ENCODE assay signal across 8 cellular contexts in the genomic region with DNA sequence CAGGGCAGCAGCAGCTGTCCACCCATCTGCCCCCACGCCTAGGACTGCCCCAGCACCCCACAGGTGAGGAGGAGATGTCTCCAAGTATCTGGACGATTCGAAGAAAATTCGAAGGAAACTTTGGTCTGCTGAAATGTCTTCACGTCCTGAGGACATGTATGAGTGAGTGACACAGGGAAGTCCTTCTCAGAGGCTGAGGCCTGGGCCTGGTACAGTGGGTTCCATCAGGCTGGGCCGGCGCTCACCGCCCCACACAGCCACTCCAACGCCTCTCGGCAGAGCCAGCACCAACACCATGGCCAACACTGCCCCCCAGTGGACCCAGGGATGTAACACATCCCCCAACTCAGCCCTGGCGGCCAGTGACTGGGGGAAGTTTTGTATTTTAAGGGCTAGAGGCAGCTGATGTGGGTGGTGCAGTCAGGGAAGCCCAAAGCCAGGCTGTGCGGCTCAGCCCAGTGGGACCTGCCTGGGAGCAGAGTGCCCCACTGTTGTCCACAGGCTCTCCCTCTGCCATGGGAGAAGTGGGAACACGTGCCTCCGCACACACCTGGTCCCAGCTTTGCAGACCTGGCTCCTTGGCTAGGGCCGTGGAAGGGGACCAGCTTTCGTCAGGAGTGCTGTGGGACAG. TPM values are rescaled to one million over a fixed set of nuclear protein-coding genes. Genes with fewer than 3 reads are reported as not detected.
A peak's percentile ranks its signal among the peaks of the same experiment; 100 is the strongest.
DNase-seq lines count a peak whose midpoint lies in the region; ATAC-seq and TF ChIP-seq lines count a peak whose summit lies in the region.

No MANE protein-coding gene starts in this region.

- H2AFZ ChIP-seq in OCI-LY7 (ENCODE audit: low read length), result no peak overlapping the region
- H2AFZ ChIP-seq in neural cell (ENCODE audit: low read depth, low read length), result no peak overlapping the region

- POLR2A ChIA-PET in OCI-LY7 (lab: Charles Lee), result no interaction called here

- H3K36me3 ChIP-seq in OCI-LY7 (ENCODE audit: insufficient read depth, low read length) (peaks cover 5% of the 10 kb centered on the region), neural cell (ENCODE audit: insufficient read depth, low read length) (no peaks in the 10 kb centered on the region)

- H3K4me2 ChIP-seq in OCI-LY7 (ENCODE audit: low read length), result no peak overlapping the region
- no peak overlapping the region for H3K4me2 ChIP-seq in neural cell (ENCODE audit: low read length)

- no peaks in the 10 kb centered on the region for H3K79me2 ChIP-seq in OCI-LY7 (ENCODE audit: insufficient read depth, low read depth, low read length)
- H3K79me2 ChIP-seq in neural cell (replicated peaks; ENCODE audit: insufficient read depth, low read length), result no peaks in the 10 kb centered on the region

- intact Hi-C loops in OCI-LY7 (cut with micrococcal nuclease; ENCODE audit: unreplicated experiment), result loop anchor here (1.0 to 2.0 kb wide), 3 partner anchors 47 to 195 kb away; no protein-coding TSS in a partner anchor

- H3K9me2 ChIP-seq in OCI-LY7 (ENCODE audit: insufficient read depth, low read length), result no peaks in the 10 kb centered on the region
- no peaks in the 10 kb centered on the region for H3K9me2 ChIP-seq in neural cell (ENCODE audit: insufficient read depth, low read length)

- BruUV-seq in OCI-LY7 (replicated peaks; lab: Mats Ljungman, UMichigan), result no TSS peak

- no peaks in the 10 kb centered on the region for H4K20me1 ChIP-seq in OCI-LY7 (ENCODE audit: insufficient read depth, low read length)
- H4K20me1 ChIP-seq in neural cell (ENCODE audit: insufficient read depth), result no peaks in the 10 kb centered on the region

- H3F3A ChIP-seq in neural cell (ENCODE audit: insufficient read depth, low read length, poor library complexity, severe bottlenecking), result no peaks in the 10 kb centered on the region

- H3K27me3 ChIP-seq in neural cell (ENCODE audit: insufficient read depth, low read depth, low read length), result no peaks in the 10 kb centered on the region

- peak; percentile 80 for TF ChIP-seq RAD21 in neural cell (conservative IDR thresholded peaks at IDR 0.05)

- no peak for TF ChIP-seq EP300 in neural cell (conservative IDR thresholded peaks at IDR 0.05; ENCODE audit: poor library complexity, severe bottlenecking)

- peak; percentile 99 for TF ChIP-seq CTCF in OCI-LY7 (conservative IDR thresholded peaks at IDR 0.05; ENCODE audit: low read length)
- TF ChIP-seq CTCF in neural cell (IDR thresholded peaks at IDR 0.05; ENCODE audit: poor library complexity, severe bottlenecking), result peak; percentile 83

- CTCF ChIA-PET in OCI-LY7 (lab: Charles Lee; ENCODE audit: unreplicated experiment), result interaction anchor here (0.8 kb wide), 1 partner anchor 9 kb away, joined by 3 read pairs; no protein-coding TSS in a partner anchor

- no peaks in the 10 kb centered on the region for H3K4me1 ChIP-seq in OCI-LY7 (ENCODE audit: insufficient read depth, low read length, poor library complexity, severe bottlenecking)

- H3K9me3 ChIP-seq in OCI-LY7 (ENCODE audit: low read length) (0 out of 2 replicates have a peak, but pooled peaks cover 5% of the 10 kb centered on the region), neural cell (ENCODE audit: low read length) (no peaks in the 10 kb centered on the region)

- DNase-seq in DMS79 (lab: John Stamatoyannopoulos, UW) (peak; percentile 16), HK-2 (ENCODE audit: unreplicated experiment) (peak; percentile 80), OCI-LY7 (ENCODE audit: low spot score) (peak; percentile 85), activated T-cell treated with anti-CD3 and anti-CD28 coated beads for 4 hours (peak; percentile 75), fibroblast of gingiva (ENCODE audit: low read depth) (peak; percentile 56)
- peak; percentile 66 for DNase-seq in stimulated activated naive CD4-positive, alpha-beta T cell treated with Interleukin-2 at 50 U/mL for 16 hours (lab: John Stamatoyannopoulos, UW)

- H3K4me3 ChIP-seq in OCI-LY7 (ENCODE audit: low read depth, low read length, poor library complexity, severe bottlenecking), result no peak overlapping the region
- no peak overlapping the region for H3K4me3 ChIP-seq in neural cell (ENCODE audit: low read length)

- ATAC-seq in HG03039 (IDR thresholded peaks at IDR 0.05; ENCODE audit: unreplicated experiment), result no peak

- H3K27ac ChIP-seq in OCI-LY7 (ENCODE audit: low read depth, low read length, poor library complexity, severe bottlenecking) (no peak overlapping the region), neural cell (ENCODE audit: low read length) (no peak overlapping the region)

- no peak overlapping the region for H3K9ac ChIP-seq in neural cell (ENCODE audit: low read length)

TF ChIP-seq in neural cell, 6 proteins besides CTCF, POLR2A, EP300 and RAD21:
- TF ChIP-seq MXI1 (conservative IDR thresholded peaks at IDR 0.05; ENCODE audit: poor library complexity, severe bottlenecking) (no peak), SMC3 (conservative IDR thresholded peaks at IDR 0.05; ENCODE audit: poor library complexity) (peak; percentile 80)

RNA-seq across cellular contexts. Expression of gene FASN, which starts 55.8 kb away (rescaled TPM):
- total RNA-seq in OCI-LY7 (2014; rRNA removed; shearing (Covaris generic)), result 94.4 and 111 TPM in 2 replicates
- 299 and 364 TPM in 2 replicates for total RNA-seq in OCI-LY7 (2022)
- 26.4 and 31.5 TPM in 2 replicates for polyA plus RNA-seq in neural cell
- polyA minus RNA-seq in neural cell, result 94.6 and 112 TPM in 2 replicates

RNA-seq across cellular contexts. Expression of gene CCDC57, which starts 58.8 kb away (rescaled TPM):
- 30.7 and 34.5 TPM in 2 replicates for total RNA-seq in OCI-LY7 (2014; rRNA removed; shearing (Covaris generic))
- total RNA-seq in OCI-LY7 (2022), result 56.1 and 58.7 TPM in 2 replicates
- polyA plus RNA-seq in neural cell, result 70.9 and 78.6 TPM in 2 replicates
- 45.3 and 45.5 TPM in 2 replicates for polyA minus RNA-seq in neural cell

Comparison
In these comparisons a context has a peak if more than half of its experiments do, and no peak if none do; other contexts are left out.
1. DNase-seq: peak in every context shown above with its lines; median percentile 85 in OCI-LY7; 80 in HK-2; 75 in activated T-cell treated with anti-CD3 and anti-CD28 coated beads for 4 hours; 66 in stimulated activated naive CD4-positive, alpha-beta T cell treated with Interleukin-2 at 50 U/mL for 16 hours; 56 in fibroblast of gingiva; 16 in DMS79.